1 cellular context compared by ENCODE assay signal in the genomic region with DNA sequence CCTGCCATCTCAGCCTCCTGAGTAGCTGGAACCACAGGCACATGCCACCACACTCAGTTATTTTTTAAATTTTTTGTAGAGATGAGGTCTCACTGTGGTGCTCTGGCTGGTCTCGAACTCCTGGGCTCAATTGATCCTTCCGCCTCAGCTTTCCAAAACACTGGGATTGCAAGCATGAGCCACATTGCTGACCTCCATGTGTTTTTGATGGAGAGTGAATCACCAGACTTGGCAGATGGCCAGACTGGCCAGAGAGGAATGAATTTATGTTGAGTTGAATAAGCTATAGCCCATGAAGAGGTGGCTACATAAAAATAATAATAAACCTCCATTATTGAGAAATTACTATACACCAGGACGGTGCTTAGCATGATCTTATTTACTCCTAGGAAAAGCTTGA.
TF ChIP-seq lines count a peak whose summit lies in the region.

No MANE protein-coding gene starts in this region.

TF ChIP-seq in K562, 482 proteins besides CTCF, POLR2A, EP300 and RAD21 (continued from another document):
- TF ChIP-seq MGA (IDR thresholded peaks at IDR 0.05) (peak; percentile 25; the same call in 1 of the 2 replicates), JUND (IDR thresholded peaks at IDR 0.05; ENCODE audit: borderline replicate concordance, low read depth, low read length) (peak; percentile 61; the same call in 1 of the 2 replicates), JUND (tag; IDR thresholded peaks at IDR 0.05; ENCODE audit: borderline replicate concordance, low read depth, low read length) (peak; percentile 20; the same call in 1 of the 3 replicates), JUN (IDR thresholded peaks at IDR 0.05; ENCODE audit: borderline replicate concordance, low read depth, low read length) (0 out of 2 replicates have a peak, but pooled peaks have one; percentile 17), JUN (CRISPR knock-in tag; IDR thresholded peaks at IDR 0.05; ENCODE audit: borderline replicate concordance) (no peak), NFIX (CRISPR knock-in tag; IDR thresholded peaks at IDR 0.05; ENCODE audit: low read depth) (0 out of 2 replicates have a peak, but pooled peaks have one; percentile 7), ZFX (CRISPR knock-in tag; IDR thresholded peaks at IDR 0.05) (no peak), ZNF347 (CRISPR knock-in tag; IDR thresholded peaks at IDR 0.05; ENCODE audit: low read depth) (no peak), NFIC (IDR thresholded peaks at IDR 0.05) (peak; percentile 93)
